Comparison of ENCODE assay signal across 10 cellular contexts in genomic region chr12:68899251-68899771, GRCh38. TPM values are rescaled to one million over a fixed set of nuclear protein-coding genes. Genes with fewer than 3 reads are reported as not detected.
A peak's percentile ranks its signal among the peaks of the same experiment; 100 is the strongest.
DNase-seq lines count a peak whose midpoint lies in the region; ATAC-seq lines count a peak whose summit lies in the region.
"Had no signal": no experiment of that assay in that cellular context is flagged by ENCODE, and none has a peak within 500 bp of the region (broad histone marks: within the 10 kb centered on the region; RNA-seq: fewer than 3 reads in every experiment).

No MANE protein-coding gene starts in this region.

- intact Hi-C loops in left cardiac atrium (cut with DNase I) = no loop called here
- intact Hi-C loops in cardiac septum (cut with DNase I) = no loop called here
- intact Hi-C loops in left colon (cut with DNase I, micrococcal nuclease) = loop anchor here in 1 of 2 donors (10.0 kb wide), 1 partner anchor 165 kb away; no protein-coding TSS in a partner anchor

- peak; percentile 55 to 60 for ATAC-seq in left cardiac atrium
- peak; percentile 94 for ATAC-seq in left colon
- ATAC-seq in HG02759 (IDR thresholded peaks at IDR 0.05; ENCODE audit: unreplicated experiment) = no peak

- DNase-seq in left cardiac atrium = peak; percentile 37
- DNase-seq in cardiac septum (ENCODE audit: low spot score) = no peak
- peak; percentile 90 for DNase-seq in amniotic epithelial cell (ENCODE audit: low read depth)
- peak; percentile 73 to 79 for DNase-seq in left colon
- DNase-seq in ureter (ENCODE audit: low spot score) = peak; percentile 46
- no peak for DNase-seq in G401 (ENCODE audit: low spot score)
- DNase-seq in activated T-cell treated with anti-CD3 and anti-CD28 coated beads, Interleukin-2, amount 50 U/mL, for 48 hours = no peak
- DNase-seq: MM.1S, T-helper 2 cell had no signal

- in situ Hi-C loops in G401 (cut with HindIII; ENCODE audit: low sequenced_read_pairs) = no loop called here

RNA-seq across cellular contexts. Expression of gene CPM, which starts 33.7 kb away (rescaled TPM):
- total RNA-seq in left cardiac atrium (10 to 100 TPM; 18.4 to 35.0 TPM), cardiac septum (3.2 TPM), left colon (100 to 1,000 TPM in 1 of 2 donors, 10 to 100 TPM in 1; 98.0 to 109 TPM), ureter (35.4 TPM)
- not detected in 2 replicates for total RNA-seq in G401 (2014; rRNA removed; shearing (Covaris generic))

Comparison
In these comparisons a context has a peak if more than half of its experiments do, and no peak if none do; other contexts are left out.
1. DNase-seq: peak in left cardiac atrium (single experiment), amniotic epithelial cell (single experiment), left colon (2 of 2) and ureter (single experiment); none in cardiac septum (single experiment), G401 (single experiment) and activated T-cell treated with anti-CD3 and anti-CD28 coated beads, Interleukin-2, amount 50 U/mL, for 48 hours (0 of 2).